ENCODE assay signal across 1 cellular context in the genomic region with DNA sequence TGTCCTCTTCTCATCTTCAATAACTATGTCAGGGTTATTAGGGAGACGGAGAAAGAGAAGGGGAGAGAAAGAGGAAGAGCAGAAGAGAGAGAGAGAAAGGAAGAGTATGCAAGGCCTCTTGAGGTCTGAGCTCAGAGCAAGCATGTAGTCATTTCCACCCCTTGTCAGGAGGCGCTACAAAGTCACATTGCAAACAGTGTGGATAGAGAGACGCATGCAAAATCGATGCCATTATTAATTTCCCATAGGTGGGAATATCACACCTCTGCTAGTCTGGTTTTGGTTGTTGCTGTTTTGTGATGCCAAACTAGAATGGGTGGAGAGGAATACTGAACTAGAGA.
TF ChIP-seq lines count a peak whose summit lies in the region.

No MANE protein-coding gene starts in this region.

TF ChIP-seq in IMR-90, 13 proteins besides CTCF, POLR2A, EP300 and RAD21:
- no peak for TF ChIP-seq MAZ (IDR thresholded peaks at IDR 0.05; ENCODE audit: borderline replicate concordance, low read depth, low read length)
- no peak for TF ChIP-seq BHLHE40 (IDR thresholded peaks at IDR 0.05; ENCODE audit: low read depth, low read length)
- TF ChIP-seq, protein P1, sequence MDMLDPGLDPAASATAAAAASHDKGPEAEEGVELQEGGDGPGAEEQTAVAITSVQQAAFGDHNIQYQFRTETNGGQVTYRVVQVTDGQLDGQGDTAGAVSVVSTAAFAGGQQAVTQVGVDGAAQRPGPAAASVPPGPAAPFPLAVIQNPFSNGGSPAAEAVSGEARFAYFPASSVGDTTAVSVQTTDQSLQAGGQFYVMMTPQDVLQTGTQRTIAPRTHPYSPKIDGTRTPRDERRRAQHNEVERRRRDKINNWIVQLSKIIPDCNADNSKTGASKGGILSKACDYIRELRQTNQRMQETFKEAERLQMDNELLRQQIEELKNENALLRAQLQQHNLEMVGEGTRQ (IDR thresholded peaks at IDR 0.05; ENCODE audit: low read depth, low read length) = no peak
- no peak for TF ChIP-seq RCOR1 (IDR thresholded peaks at IDR 0.05; ENCODE audit: insufficient replicate concordance, low read length)
- no peak for TF ChIP-seq NFE2L2 (IDR thresholded peaks at IDR 0.05; ENCODE audit: low read depth, low read length)
- TF ChIP-seq SMC3 (IDR thresholded peaks at IDR 0.05; ENCODE audit: low read depth, low read length) = no peak
- TF ChIP-seq MAFK (IDR thresholded peaks at IDR 0.05; ENCODE audit: low read depth, low read length) = no peak
- no peak for TF ChIP-seq MXI1 (IDR thresholded peaks at IDR 0.05; ENCODE audit: borderline replicate concordance, low read depth, low read length)
- TF ChIP-seq, protein P2, sequence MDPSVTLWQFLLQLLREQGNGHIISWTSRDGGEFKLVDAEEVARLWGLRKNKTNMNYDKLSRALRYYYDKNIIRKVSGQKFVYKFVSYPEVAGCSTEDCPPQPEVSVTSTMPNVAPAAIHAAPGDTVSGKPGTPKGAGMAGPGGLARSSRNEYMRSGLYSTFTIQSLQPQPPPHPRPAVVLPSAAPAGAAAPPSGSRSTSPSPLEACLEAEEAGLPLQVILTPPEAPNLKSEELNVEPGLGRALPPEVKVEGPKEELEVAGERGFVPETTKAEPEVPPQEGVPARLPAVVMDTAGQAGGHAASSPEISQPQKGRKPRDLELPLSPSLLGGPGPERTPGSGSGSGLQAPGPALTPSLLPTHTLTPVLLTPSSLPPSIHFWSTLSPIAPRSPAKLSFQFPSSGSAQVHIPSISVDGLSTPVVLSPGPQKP (IDR thresholded peaks at IDR 0.05; ENCODE audit: borderline replicate concordance, low read depth, low read length) = no peak
- TF ChIP-seq CEBPB (IDR thresholded peaks at IDR 0.05; ENCODE audit: low read depth, low read length) = no peak
- no peak for TF ChIP-seq FOS (IDR thresholded peaks at IDR 0.05; ENCODE audit: low read depth, low read length)
- TF ChIP-seq RFX5 (IDR thresholded peaks at IDR 0.05; ENCODE audit: low read depth, low read length) = no peak
- no peak for TF ChIP-seq CHD1 (IDR thresholded peaks at IDR 0.05; ENCODE audit: low read depth, low read length)
